Comparison of ENCODE assay signal across 5 cellular contexts in the genomic region with DNA sequence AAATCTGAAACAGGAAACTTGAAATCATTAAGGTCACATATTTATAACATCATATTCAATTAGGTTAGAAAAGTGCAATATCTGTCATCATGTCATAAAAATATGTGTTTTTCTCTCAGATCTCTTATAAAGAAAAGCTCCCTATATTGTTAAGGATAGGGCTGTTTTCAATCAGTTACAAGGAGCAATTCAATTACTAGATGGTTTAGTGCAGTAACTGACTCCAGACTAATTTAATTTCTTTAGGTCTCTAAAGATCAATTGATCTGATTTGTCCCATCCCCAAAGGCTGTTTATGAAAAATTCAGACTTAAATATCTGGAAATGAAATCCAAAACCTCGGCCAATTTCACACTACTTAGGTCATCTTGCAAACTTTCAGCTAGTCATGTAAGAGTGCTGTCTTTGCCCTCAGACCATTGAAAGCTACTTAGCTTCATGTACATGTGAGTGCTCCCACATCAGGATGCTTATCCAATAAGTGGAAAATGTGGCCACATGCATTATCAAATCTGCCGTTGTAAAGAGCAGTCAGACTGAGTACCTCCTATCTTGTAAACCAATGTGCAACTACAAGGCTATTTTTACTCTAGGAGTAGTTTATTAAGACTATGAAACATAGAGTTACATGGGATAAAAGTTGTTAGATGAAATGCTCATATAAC. TPM values are rescaled to one million over a fixed set of nuclear protein-coding genes. Genes with fewer than 3 reads are reported as not detected.
"Had no signal": no experiment of that assay in that cellular context is flagged by ENCODE, and none has a peak within 500 bp of the region (broad histone marks: within the 10 kb centered on the region; RNA-seq: fewer than 3 reads in every experiment).

No MANE protein-coding gene starts in this region.

RNA-seq across cellular contexts. Expression of gene TBX20, which starts 24.7 kb away (rescaled TPM):
- total RNA-seq: activated CD8-positive, alpha-beta memory T cell treated with anti-CD3 and anti-CD28 coated beads for 36 hours; activated CD8-positive, alpha-beta T cell treated with anti-CD3 and anti-CD28 coated beads for 36 hours; ascending aorta; body of pancreas had no signal
- polyA plus RNA-seq: adipose tissue had no signal
